Comparison of ENCODE assay signal across 8 cellular contexts in the genomic region with DNA sequence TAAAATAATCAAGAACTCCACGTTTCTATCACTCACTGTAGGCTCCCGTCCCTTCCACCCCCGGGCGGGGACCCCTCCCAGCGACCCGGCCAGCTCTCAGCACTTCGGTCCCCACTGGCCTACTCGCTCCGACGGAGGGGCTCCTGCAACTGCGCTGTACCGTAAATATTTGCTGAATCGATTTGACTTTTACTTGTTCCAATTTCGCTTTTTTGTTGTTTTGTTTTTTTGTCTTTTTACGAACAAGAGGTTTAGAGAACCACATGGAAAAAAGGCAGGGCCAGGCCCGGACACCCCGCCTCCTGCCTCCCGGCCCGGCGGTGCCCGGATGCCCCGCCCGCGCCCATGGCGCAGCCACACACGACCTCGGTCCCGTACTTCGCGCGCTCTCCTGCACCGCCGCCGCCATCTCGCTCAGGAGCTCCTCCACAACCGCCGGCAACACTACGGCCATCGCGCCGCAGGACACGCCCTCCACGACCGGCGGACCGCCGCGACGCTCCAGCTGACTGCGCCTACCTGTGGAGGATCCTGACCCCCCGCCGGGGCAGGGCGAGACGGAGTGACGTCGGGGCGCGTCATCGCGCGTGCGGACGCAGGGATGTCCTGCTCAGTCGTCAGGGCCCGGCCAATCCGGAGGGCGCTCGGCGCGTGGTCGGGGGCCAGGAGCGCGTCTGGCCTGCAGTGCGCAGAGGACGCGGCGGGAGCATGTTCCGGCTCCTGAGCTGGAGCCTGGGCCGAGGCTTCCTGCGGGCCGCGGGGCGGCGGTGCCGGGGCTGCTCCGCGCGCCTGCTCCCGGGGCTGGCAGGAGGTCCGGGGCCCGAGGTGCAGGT. TPM values are rescaled to one million over a fixed set of nuclear protein-coding genes. Genes with fewer than 3 reads are reported as not detected.
DNase-seq lines count a peak whose midpoint lies in the region; ATAC-seq and TF ChIP-seq lines count a peak whose summit lies in the region.

A gene with protein sequence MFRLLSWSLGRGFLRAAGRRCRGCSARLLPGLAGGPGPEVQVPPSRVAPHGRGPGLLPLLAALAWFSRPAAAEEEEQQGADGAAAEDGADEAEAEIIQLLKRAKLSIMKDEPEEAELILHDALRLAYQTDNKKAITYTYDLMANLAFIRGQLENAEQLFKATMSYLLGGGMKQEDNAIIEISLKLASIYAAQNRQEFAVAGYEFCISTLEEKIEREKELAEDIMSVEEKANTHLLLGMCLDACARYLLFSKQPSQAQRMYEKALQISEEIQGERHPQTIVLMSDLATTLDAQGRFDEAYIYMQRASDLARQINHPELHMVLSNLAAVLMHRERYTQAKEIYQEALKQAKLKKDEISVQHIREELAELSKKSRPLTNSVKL (plus strand): TSS at position 684 of the 833 bp plus-strand sequence. CDS start 25 bp downstream, at position 709.
A gene with protein sequence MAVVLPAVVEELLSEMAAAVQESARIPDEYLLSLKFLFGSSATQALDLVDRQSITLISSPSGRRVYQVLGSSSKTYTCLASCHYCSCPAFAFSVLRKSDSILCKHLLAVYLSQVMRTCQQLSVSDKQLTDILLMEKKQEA (minus strand): TSS at position 564 of the 833 bp plus-strand sequence. CDS start 110 bp downstream, at position 454.

- DNase-seq in NCI-H2081 (lab: John Stamatoyannopoulos, UW) (peak; percentile 92 to 93), T1000 (lab: John Stamatoyannopoulos, UW) (peak; percentile 91), astrocyte of the hippocampus (ENCODE audit: low read depth, low spot score) (peak; percentile 98), hepatocyte (ENCODE audit: low spot score) (peak; percentile 97), renal cortical epithelial cell (ENCODE audit: low read depth) (peak; percentile 78), aorta (peak; percentile 98 to 99)

- peak within 1 kb of the TSS; percentile 85 for H3K4me2 ChIP-seq in hepatocyte

- under 1% methylated on average over 87 of the region's 91 CpGs for WGBS in hepatocyte (ENCODE audit: low lambda C conversion rate, missing lambda C conversion rate)
- WGBS in aorta, 2 donors: 0% methylated on average over 84 to 91 of the region's 91 CpGs

- no peaks in the 10 kb centered on the region for H3K27me3 ChIP-seq in hepatocyte
- H3K27me3 ChIP-seq in aorta (ENCODE audit: control insufficient read depth in 1 of 2, insufficient read depth in 2 of 2, low read length in 1 of 2): no peaks in the 10 kb centered on the region

- ATAC-seq in GM18517 (IDR thresholded peaks at IDR 0.05; ENCODE audit: unreplicated experiment) (peak; percentile 91), HG03039 (IDR thresholded peaks at IDR 0.05; ENCODE audit: unreplicated experiment) (peak; percentile 91), aorta (ENCODE audit: low FRiP score) (peak; percentile 99)

- H3K4me1 ChIP-seq in hepatocyte (ENCODE audit: insufficient read depth) (no peaks in the 10 kb centered on the region), aorta (ENCODE audit: control insufficient read depth in 1 of 2, insufficient read depth in 2 of 2, low read length in 2 of 2) (no peaks in the 10 kb centered on the region)

- peaks cover 53% of the 10 kb centered on the region for H3K79me2 ChIP-seq in hepatocyte

- peaks cover 8% of the 10 kb centered on the region for H3K9me3 ChIP-seq in hepatocyte (ENCODE audit: low read depth)
- no peaks in the 10 kb centered on the region for H3K9me3 ChIP-seq in aorta (ENCODE audit: control insufficient read depth, low read length)

- TF ChIP-seq CTCF in hepatocyte (IDR thresholded peaks at IDR 0.05; ENCODE audit: poor library complexity): no peak

- peak within 1 kb of the TSS; percentile 94 for H2AFZ ChIP-seq in hepatocyte

- H3K4me3 ChIP-seq in hepatocyte (peak within 1 kb of the TSS; percentile 83), aorta (ENCODE audit: low read length in 2 of 2) (peak within 1 kb of the TSS; percentile 59 to 74)

- H3K36me3 ChIP-seq in hepatocyte (replicated peaks; ENCODE audit: insufficient read depth, low read depth) (peaks cover 5% of the 10 kb centered on the region), aorta (ENCODE audit: control insufficient read depth in 1 of 2, insufficient read depth in 2 of 2, low read length in 1 of 2) (peaks cover under 1 to 7% of the 10 kb centered on the region in 2 donors)

- H3K27ac ChIP-seq in hepatocyte (peak within 1 kb of the TSS; percentile 97), aorta (ENCODE audit: low read depth in 1 of 2, low read length in 2 of 2) (peak within 1 kb of the TSS; percentile 34 to 97)

- intact Hi-C loops in aorta (cut with DNase I): loop anchor here (2.0 to 5.0 kb wide), 2 partner anchors 172 to 737 kb away; no protein-coding TSS in a partner anchor

- no peaks in the 10 kb centered on the region for H3K9me2 ChIP-seq in hepatocyte (replicated peaks; ENCODE audit: insufficient read depth)

- peaks cover 10% of the 10 kb centered on the region for H4K20me1 ChIP-seq in hepatocyte (ENCODE audit: insufficient read depth, poor library complexity, severe bottlenecking)

RNA-seq across cellular contexts. Expression of the first gene that starts in this region (rescaled TPM):
- total RNA-seq in hepatocyte (31.8 and 42.5 TPM in 2 replicates), renal cortical epithelial cell (68.8 and 101 TPM in 2 replicates), aorta (10 to 100 TPM; 25.9 to 32.4 TPM)
- polyA plus RNA-seq in hepatocyte (39.0 and 46.5 TPM in 2 replicates), aorta (10 to 100 TPM; 12.4 to 18.3 TPM)

RNA-seq across cellular contexts. Expression of the second gene that starts in this region (rescaled TPM):
- total RNA-seq in hepatocyte: 22.2 and 27.0 TPM in 2 replicates
- 41.8 and 46.8 TPM in 2 replicates for polyA plus RNA-seq in hepatocyte
- 18.1 and 32.1 TPM in 2 replicates for total RNA-seq in renal cortical epithelial cell
- total RNA-seq in aorta: 10 to 100 TPM; 14.6 to 15.3 TPM
- 10 to 100 TPM; 29.6 to 38.1 TPM for polyA plus RNA-seq in aorta

Comparison
In these comparisons a context has a peak if more than half of its experiments do, and no peak if none do; other contexts are left out.
1. Peak in every context shown above with its lines: DNase-seq, ATAC-seq, H3K4me3 ChIP-seq and H3K27ac ChIP-seq.